ENCODE assay signal across 1 cellular context in genomic region chr20:7085448-7085847, GRCh38.
TF ChIP-seq lines count a peak whose summit lies in the region.

No MANE protein-coding gene starts in this region.

TF ChIP-seq in liver, 16 proteins besides CTCF, POLR2A, EP300 and RAD21:
- TF ChIP-seq HNF4G (IDR thresholded peaks at IDR 0.05) (no peak), RXRA (IDR thresholded peaks at IDR 0.05) (no peak), SP1 (IDR thresholded peaks at IDR 0.05) (no peak), NR2F2 (IDR thresholded peaks at IDR 0.05) (peak; percentile 34), FOXA2 (IDR thresholded peaks at IDR 0.05) (no peak), MAX (IDR thresholded peaks at IDR 0.05) (no peak)
- TF ChIP-seq, protein P1, sequence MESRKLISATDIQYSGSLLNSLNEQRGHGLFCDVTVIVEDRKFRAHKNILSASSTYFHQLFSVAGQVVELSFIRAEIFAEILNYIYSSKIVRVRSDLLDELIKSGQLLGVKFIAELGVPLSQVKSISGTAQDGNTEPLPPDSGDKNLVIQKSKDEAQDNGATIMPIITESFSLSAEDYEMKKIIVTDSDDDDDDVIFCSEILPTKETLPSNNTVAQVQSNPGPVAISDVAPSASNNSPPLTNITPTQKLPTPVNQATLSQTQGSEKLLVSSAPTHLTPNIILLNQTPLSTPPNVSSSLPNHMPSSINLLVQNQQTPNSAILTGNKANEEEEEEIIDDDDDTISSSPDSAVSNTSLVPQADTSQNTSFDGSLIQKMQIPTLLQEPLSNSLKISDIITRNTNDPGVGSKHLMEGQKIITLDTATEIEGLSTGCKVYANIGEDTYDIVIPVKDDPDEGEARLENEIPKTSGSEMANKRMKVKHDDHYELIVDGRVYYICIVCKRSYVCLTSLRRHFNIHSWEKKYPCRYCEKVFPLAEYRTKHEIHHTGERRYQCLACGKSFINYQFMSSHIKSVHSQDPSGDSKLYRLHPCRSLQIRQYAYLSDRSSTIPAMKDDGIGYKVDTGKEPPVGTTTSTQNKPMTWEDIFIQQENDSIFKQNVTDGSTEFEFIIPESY (IDR thresholded peaks at IDR 0.05), result no peak
